In the genomic region with DNA sequence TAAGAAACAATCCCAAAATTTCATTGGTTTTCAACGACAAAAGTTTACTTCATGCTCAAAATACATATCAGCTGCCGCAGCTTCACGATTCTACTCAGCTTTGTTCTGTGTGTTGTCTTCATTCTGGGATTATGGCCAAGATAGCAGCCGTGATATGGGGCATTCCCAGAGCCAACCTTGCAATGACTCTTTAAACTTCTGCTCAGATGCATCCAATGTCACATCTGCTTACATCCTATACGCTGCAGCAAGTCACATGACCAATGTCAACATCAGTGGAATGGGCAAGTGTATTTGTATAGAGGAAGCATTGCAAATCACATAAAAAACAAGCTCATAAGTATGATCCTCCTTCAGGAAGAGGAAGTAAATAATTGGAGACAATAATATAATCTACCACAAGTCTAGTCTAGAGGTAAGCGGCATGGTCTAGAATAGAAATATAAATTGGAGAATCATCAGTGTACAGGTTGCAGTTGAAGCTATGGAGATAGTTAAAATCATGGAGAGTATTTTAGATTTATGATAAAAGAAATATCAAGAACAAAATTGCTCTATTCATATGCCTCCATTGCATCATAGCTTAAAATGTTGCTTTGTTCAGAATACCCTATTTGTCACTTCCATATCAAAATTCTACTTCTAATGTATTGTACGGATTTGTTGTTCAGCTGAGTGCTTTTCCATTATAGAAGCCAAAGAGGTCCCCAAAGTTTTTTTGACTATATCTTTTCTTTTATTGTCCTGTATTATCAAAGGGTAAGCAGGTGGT, we compare ENCODE assay signal across 28 cellular contexts. TPM values are rescaled to one million over a fixed set of nuclear protein-coding genes. Genes with fewer than 3 reads are reported as not detected.
DNase-seq lines count a peak whose midpoint lies in the region; ATAC-seq, FAIRE-seq and TF ChIP-seq lines count a peak whose summit lies in the region.
"Had no signal": no experiment of that assay in that cellular context is flagged by ENCODE, and none has a peak within 500 bp of the region (broad histone marks: within the 10 kb centered on the region; RNA-seq: fewer than 3 reads in every experiment).

No MANE protein-coding gene starts in this region.

- no peaks in the 10 kb centered on the region for H3K9me3 ChIP-seq in left lung
- H3K9me3 ChIP-seq: pancreas, right lobe of liver, suprapubic skin, vagina had no signal

- H3K27ac ChIP-seq in 22Rv1 (peak overlapping the region; percentile 69; the same call in 1 of the 2 replicates), VCaP (peak overlapping the region; percentile 59), left lung (no peak overlapping the region), caudate nucleus (ENCODE audit: low read depth, low read length) (no peak overlapping the region)
- H3K27ac ChIP-seq: brain microvascular endothelial cell, coronary artery, pancreas, right lobe of liver, suprapubic skin, vagina had no signal

- H3K27me3 ChIP-seq in left lung = no peaks in the 10 kb centered on the region
- H3K27me3 ChIP-seq: brain microvascular endothelial cell, pancreas, right lobe of liver, suprapubic skin, vagina had no signal

- H3K4me3 ChIP-seq in left lung = no peak overlapping the region
- H3K4me3 ChIP-seq: coronary artery, pancreas, right lobe of liver, suprapubic skin, vagina had no signal

- no peak for FAIRE-seq in GM19239 (lab: Jason Lieb, UNC)
- FAIRE-seq: GM12892, H1, pancreas had no signal

- H3K36me3 ChIP-seq in left lung = no peaks in the 10 kb centered on the region
- H3K36me3 ChIP-seq: brain microvascular endothelial cell, pancreas, right lobe of liver, suprapubic skin, vagina had no signal

- TF ChIP-seq CTCF in 22Rv1 (IDR thresholded peaks at IDR 0.05) = no peak
- no peak for TF ChIP-seq CTCF in VCaP (conservative IDR thresholded peaks at IDR 0.05)
- TF ChIP-seq CTCF in left lung (IDR thresholded peaks at IDR 0.05) = no peak

- no peak for ATAC-seq in left lung
- ATAC-seq in GM19455 (IDR thresholded peaks at IDR 0.05; ENCODE audit: unreplicated experiment) = no peak
- ATAC-seq: activated naive CD8-positive, alpha-beta T cell treated with anti-CD3 and anti-CD28 coated beads, Interleukin-2, amount 50 U/mL, for 24 hours; left lobe of liver had no signal

- peak; percentile 65 for DNase-seq in DMS53 treated with DMSO at 0.1 percent for 48 hours (lab: John Stamatoyannopoulos, UW; ENCODE audit: unreplicated experiment)
- peak; percentile 96 for DNase-seq in NCI-H2029 (lab: John Stamatoyannopoulos, UW)
- no peak for DNase-seq in left lung
- DNase-seq in GM19239 (ENCODE audit: insufficient read length, low spot score) = no peak
- DNase-seq in caudate nucleus (lab: John Stamatoyannopoulos, UW) = no peak
- DNase-seq: activated CD4-positive, alpha-beta T cell treated with anti-CD3 and anti-CD28 coated beads, Interleukin-2, amount 10 ng/mL, durations not matched to agents 24 days and 14 days; activated naive CD8-positive, alpha-beta T cell treated with anti-CD3 and anti-CD28 coated beads, Interleukin-2, amount 50 U/mL, for 24 hours; brain microvascular endothelial cell; CD4-positive, alpha-beta T cell; DMS79 treated with DMSO at 0.1 percent for 48 hours; head of caudate nucleus; NCI-H146; pancreas; right lobe of liver; SHP77 treated with DMSO at 0.1 percent for 48 hours; T-helper 1 cell had no signal

- no peaks in the 10 kb centered on the region for H3K4me1 ChIP-seq in left lung
- H3K4me1 ChIP-seq: right lobe of liver had no signal

- intact Hi-C loops in left lung (cut with DNase I) = no loop called here

RNA-seq across cellular contexts. Expression of gene C6orf141, which starts 7.2 kb away (rescaled TPM):
- total RNA-seq in left lung = 1 to 10 TPM; 7.0 to 10.0 TPM
- total RNA-seq: activated CD4-positive, alpha-beta T cell treated with anti-CD3 and anti-CD28 coated beads, Interleukin-2, amount 10 ng/mL, durations not matched to agents 24 days and 14 days; CD4-positive, alpha-beta T cell; OCI-LY7 had no signal

RNA-seq across cellular contexts. Expression of gene GLYATL3, which starts 43.5 kb away (rescaled TPM):
- not detected for total RNA-seq in left lung
- total RNA-seq: activated CD4-positive, alpha-beta T cell treated with anti-CD3 and anti-CD28 coated beads, Interleukin-2, amount 10 ng/mL, durations not matched to agents 24 days and 14 days; CD4-positive, alpha-beta T cell; H1; HT1080; left lobe of liver; mesothelial cell of epicardium; OCI-LY7; pancreas; suprapubic skin; vagina had no signal

Comparison
In these comparisons a context has a peak if more than half of its experiments do, and no peak if none do; other contexts are left out.
1. H3K27ac ChIP-seq: peak in 22Rv1 (single experiment) and VCaP (single experiment); none in left lung (0 of 2) and caudate nucleus (single experiment).
2. DNase-seq: peak in DMS53 treated with DMSO at 0.1 percent for 48 hours (single experiment) and NCI-H2029 (single experiment); none in left lung (0 of 2), GM19239 (single experiment) and caudate nucleus (0 of 61).